In the genomic region with DNA sequence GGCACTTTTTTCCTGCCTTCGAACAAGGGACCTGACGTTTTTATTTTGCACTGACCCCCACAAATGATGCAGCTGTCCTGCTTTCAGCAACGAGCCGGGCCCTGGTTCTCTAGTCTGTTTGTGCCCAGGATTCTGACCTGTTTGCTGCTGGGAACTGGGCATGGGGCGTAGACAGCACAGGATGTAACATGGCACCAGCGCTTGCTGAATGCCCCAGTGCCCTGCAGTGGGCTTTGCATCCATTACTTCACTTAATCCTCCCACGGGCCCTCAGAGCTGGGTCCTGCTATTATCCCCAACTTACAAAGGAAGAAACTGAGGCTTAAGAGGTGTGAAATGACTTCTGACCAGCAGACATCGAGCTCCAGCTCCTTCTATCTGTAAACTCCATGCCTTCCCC, we compare ENCODE assay signal across 17 cellular contexts.
DNase-seq lines count a peak whose midpoint lies in the region; ATAC-seq and TF ChIP-seq lines count a peak whose summit lies in the region.
"Had no signal": no experiment of that assay in that cellular context is flagged by ENCODE, and none has a peak within 500 bp of the region (broad histone marks: within the 10 kb centered on the region; RNA-seq: fewer than 3 reads in every experiment).

No MANE protein-coding gene starts in this region.

- H3K4me3 ChIP-seq in RWPE2 (ENCODE audit: severe bottlenecking): no peak overlapping the region
- H3K4me3 ChIP-seq: GM23248 had no signal

- H3K4me1 ChIP-seq in RWPE2 (ENCODE audit: insufficient read depth, poor library complexity, severe bottlenecking): no peaks in the 10 kb centered on the region

- H3K36me3 ChIP-seq in RWPE2 (ENCODE audit: low read depth): no peaks in the 10 kb centered on the region

- intact Hi-C loops in sciatic nerve (cut with DNase I): no loop called here

- ATAC-seq in RWPE2 (ENCODE audit: low read depth): no peak
- no peak for ATAC-seq in sciatic nerve
- no peak for ATAC-seq in HG03196 (IDR thresholded peaks at IDR 0.05; ENCODE audit: unreplicated experiment)
- ATAC-seq in GM19035 (IDR thresholded peaks at IDR 0.05; ENCODE audit: unreplicated experiment): no peak
- no peak for ATAC-seq in GM21619 (IDR thresholded peaks at IDR 0.05; ENCODE audit: unreplicated experiment)
- ATAC-seq: CD8-positive, alpha-beta T cell had no signal

- no peak for TF ChIP-seq CTCF in RWPE2 (IDR thresholded peaks at IDR 0.05; ENCODE audit: poor library complexity, severe bottlenecking)

- peak; percentile 54 for DNase-seq in activated effector memory CD4-positive, alpha-beta T cell treated with anti-CD3 and anti-CD28 coated beads, Interleukin-2, amount 50 U/mL, for 16 hours
- no peak for DNase-seq in activated effector memory CD4-positive, alpha-beta T cell treated with Interleukin-2 at 50 U/mL for 16 hours
- DNase-seq in RWPE2 (ENCODE audit: low spot score) (peak; percentile 72), sciatic nerve (ENCODE audit: low spot score) (peak; percentile 19)
- DNase-seq: 8988T; ACHN; CD8-positive, alpha-beta T cell; COR-L47; DMS153; DMS79 treated with DMSO at 0.1 percent for 48 hours; EL; GM23248; H7 had no signal

- no peak overlapping the region for H3K27ac ChIP-seq in RWPE2 (ENCODE audit: poor library complexity, severe bottlenecking)
- H3K27ac ChIP-seq: GM23248, HL-60 had no signal

- no peaks in the 10 kb centered on the region for H3K27me3 ChIP-seq in RWPE2 (ENCODE audit: insufficient read depth, poor library complexity, severe bottlenecking)

- H3K9me3 ChIP-seq in RWPE2 (ENCODE audit: severe bottlenecking): no peaks in the 10 kb centered on the region
